ENCODE assay signal across 18 cellular contexts in genomic region chr10:69463886-69464285, GRCh38. TPM values are rescaled to one million over a fixed set of nuclear protein-coding genes. Genes with fewer than 3 reads are reported as not detected.
DNase-seq lines count a peak whose midpoint lies in the region; ATAC-seq and TF ChIP-seq lines count a peak whose summit lies in the region.
"Had no signal": no experiment of that assay in that cellular context is flagged by ENCODE, and none has a peak within 500 bp of the region (broad histone marks: within the 10 kb centered on the region; RNA-seq: fewer than 3 reads in every experiment).

No MANE protein-coding gene starts in this region.

- TF ChIP-seq EP300 in ovary (IDR thresholded peaks at IDR 0.05) (no peak), SK-N-SH (IDR thresholded peaks at IDR 0.05; ENCODE audit: borderline replicate concordance in 1 of 2, low read depth in 1 of 2, low read length in 1 of 2) (no peak)

- H3K4me2 ChIP-seq in SK-N-SH, result no peak overlapping the region

- no peak overlapping the region for H3K4me3 ChIP-seq in mucosa of stomach (ENCODE audit: low read length)
- H3K4me3 ChIP-seq in ovary, result no peak overlapping the region
- H3K4me3 ChIP-seq in SK-N-SH (ENCODE audit: low read depth in 2 of 2, low read length in 1 of 2), result no peak overlapping the region
- H3K4me3 ChIP-seq: MG63 had no signal

- H3K36me3 ChIP-seq in mucosa of stomach (ENCODE audit: control insufficient read depth, insufficient read depth, low read length), result no peaks in the 10 kb centered on the region
- no peaks in the 10 kb centered on the region for H3K36me3 ChIP-seq in ovary
- no peaks in the 10 kb centered on the region for H3K36me3 ChIP-seq in SK-N-SH (replicated peaks in 1 of 2; ENCODE audit: control insufficient read depth in 1 of 2, insufficient read depth in 2 of 2, low read length in 1 of 2)
- H3K36me3 ChIP-seq: MG63 had no signal

- H3K9ac ChIP-seq in mucosa of stomach (ENCODE audit: low read length) (peak overlapping the region; percentile 36), SK-N-SH (no peak overlapping the region)

- no peak overlapping the region for H2AFZ ChIP-seq in SK-N-SH (ENCODE audit: low read depth)

- no peaks in the 10 kb centered on the region for H4K20me1 ChIP-seq in SK-N-SH (ENCODE audit: insufficient read depth)

- H3K79me2 ChIP-seq in SK-N-SH (ENCODE audit: insufficient read depth), result no peaks in the 10 kb centered on the region

- 67 to 68% (median 68%) methylated on average over 6 of the region's 6 CpGs for WGBS in ovary, 3 donors
- 88% methylated on average over 5 of the region's 6 CpGs for WGBS in SK-N-SH (ENCODE audit: low lambda C conversion rate)

- DNase-seq in activated naive CD8-positive, alpha-beta T cell treated with anti-CD3 and anti-CD28 coated beads, Interleukin-2, amount 10 ng/mL, durations not matched to agents 7 days and 5 days, result no peak
- no peak for DNase-seq in activated naive CD8-positive, alpha-beta T cell treated with anti-CD3 and anti-CD28 coated beads, Interleukin-2, amount 50 U/mL, for 24 hours
- DNase-seq in ovary (no peak), SK-N-SH (no peak)
- DNase-seq: activated CD8-positive, alpha-beta memory T cell treated with anti-CD3 and anti-CD28 coated beads for 24 hours; CD4-positive, alpha-beta T cell; EL; HFFc6; MG63; NCI-H2029; NCI-H526; occipital lobe; PC-3 had no signal

- no peak for TF ChIP-seq POLR2A in ovary (IDR thresholded peaks at IDR 0.05)

- H3K27ac ChIP-seq in cingulate gyrus (ENCODE audit: low read depth, low read length) (peak overlapping the region; percentile 54), temporal lobe (ENCODE audit: low read depth, low read length) (peak overlapping the region; percentile 59), ovary (no peak overlapping the region), SK-N-SH (ENCODE audit: low read depth in 2 of 2, low read length in 1 of 2) (no peak overlapping the region)

- no peaks in the 10 kb centered on the region for H3K9me3 Mint-ChIP-seq in activated naive CD8-positive, alpha-beta T cell treated with anti-CD3 and anti-CD28 coated beads, Interleukin-2, amount 10 ng/mL, durations not matched to agents 7 days and 5 days
- H3K9me3 Mint-ChIP-seq in activated naive CD8-positive, alpha-beta T cell treated with anti-CD3 and anti-CD28 coated beads, Interleukin-2, amount 50 U/mL, for 24 hours, result no peaks in the 10 kb centered on the region
- H3K9me3 Mint-ChIP-seq: CD4-positive, alpha-beta T cell; HFFc6; stimulated activated memory B cell treated with anti-CD40 and anti-IgM and Interleukin-4, amounts not matched to agents 10 μg/mL and 1 μg/mL and 100 μg/mL, for 72 hours had no signal

- peak overlapping the region; percentile 49 for H3K4me3 Mint-ChIP-seq in activated naive CD8-positive, alpha-beta T cell treated with anti-CD3 and anti-CD28 coated beads, Interleukin-2, amount 10 ng/mL, durations not matched to agents 7 days and 5 days
- no peak overlapping the region for H3K4me3 Mint-ChIP-seq in activated naive CD8-positive, alpha-beta T cell treated with anti-CD3 and anti-CD28 coated beads, Interleukin-2, amount 50 U/mL, for 24 hours
- H3K4me3 Mint-ChIP-seq: CD4-positive, alpha-beta T cell; HFFc6; stimulated activated memory B cell treated with anti-CD40 and anti-IgM and Interleukin-4, amounts not matched to agents 10 μg/mL and 1 μg/mL and 100 μg/mL, for 72 hours had no signal

- no peaks in the 10 kb centered on the region for H3K27me3 Mint-ChIP-seq in activated naive CD8-positive, alpha-beta T cell treated with anti-CD3 and anti-CD28 coated beads, Interleukin-2, amount 10 ng/mL, durations not matched to agents 7 days and 5 days
- no peaks in the 10 kb centered on the region for H3K27me3 Mint-ChIP-seq in activated naive CD8-positive, alpha-beta T cell treated with anti-CD3 and anti-CD28 coated beads, Interleukin-2, amount 50 U/mL, for 24 hours
- H3K27me3 Mint-ChIP-seq: CD4-positive, alpha-beta T cell had no signal

- H3F3A ChIP-seq in SK-N-SH (replicated peaks; ENCODE audit: insufficient read depth), result no peaks in the 10 kb centered on the region

- no peak for ATAC-seq in activated naive CD8-positive, alpha-beta T cell treated with anti-CD3 and anti-CD28 coated beads, Interleukin-2, amount 10 ng/mL, durations not matched to agents 7 days and 5 days (ENCODE audit: low read depth)
- ATAC-seq in activated naive CD8-positive, alpha-beta T cell treated with anti-CD3 and anti-CD28 coated beads, Interleukin-2, amount 50 U/mL, for 24 hours, result no peak
- ATAC-seq in HG02973 (IDR thresholded peaks at IDR 0.05; ENCODE audit: unreplicated experiment), result no peak
- ATAC-seq: PC-3 had no signal

- TF ChIP-seq CTCF in ovary (IDR thresholded peaks at IDR 0.05) (no peak), SK-N-SH (IDR thresholded peaks at IDR 0.05) (no peak)

- intact Hi-C loops in ovary (cut with DNase I), result no loop called here

- no peaks in the 10 kb centered on the region for H3K9me3 ChIP-seq in mucosa of stomach (ENCODE audit: control insufficient read depth, low read length)
- no peaks in the 10 kb centered on the region for H3K9me3 ChIP-seq in ovary
- no peaks in the 10 kb centered on the region for H3K9me3 ChIP-seq in SK-N-SH
- H3K9me3 ChIP-seq: MG63 had no signal

- H3K4me1 ChIP-seq in mucosa of stomach (ENCODE audit: control insufficient read depth, insufficient read depth, low read length) (peaks cover 87% of the 10 kb centered on the region), ovary (ENCODE audit: insufficient read depth) (no peaks in the 10 kb centered on the region), SK-N-SH (ENCODE audit: control insufficient read depth in 1 of 2, insufficient read depth in 2 of 2, low read depth in 1 of 2, low read length in 1 of 2) (peaks cover 4 to 23% of the 10 kb centered on the region in 2 experiments; a peak in 2 of 4 replicates)

- H3K4me1 Mint-ChIP-seq in activated naive CD8-positive, alpha-beta T cell treated with anti-CD3 and anti-CD28 coated beads, Interleukin-2, amount 10 ng/mL, durations not matched to agents 7 days and 5 days, result peaks cover 56% of the 10 kb centered on the region
- H3K4me1 Mint-ChIP-seq in activated naive CD8-positive, alpha-beta T cell treated with anti-CD3 and anti-CD28 coated beads, Interleukin-2, amount 50 U/mL, for 24 hours, result peaks cover 17% of the 10 kb centered on the region

- TF ChIP-seq RAD21 in SK-N-SH (IDR thresholded peaks at IDR 0.05; ENCODE audit: low read length), result no peak

- CTCF ChIA-PET in SK-N-SH (lab: Yijun Ruan, JAX), result no interaction called here

- H3K9me2 ChIP-seq in SK-N-SH, result no peaks in the 10 kb centered on the region

- H3K36me3 Mint-ChIP-seq in activated naive CD8-positive, alpha-beta T cell treated with anti-CD3 and anti-CD28 coated beads, Interleukin-2, amount 10 ng/mL, durations not matched to agents 7 days and 5 days, result no peaks in the 10 kb centered on the region
- H3K36me3 Mint-ChIP-seq in activated naive CD8-positive, alpha-beta T cell treated with anti-CD3 and anti-CD28 coated beads, Interleukin-2, amount 50 U/mL, for 24 hours (ENCODE audit: low read depth), result no peaks in the 10 kb centered on the region
- H3K36me3 Mint-ChIP-seq: stimulated activated memory B cell treated with anti-CD40 and anti-IgM and Interleukin-4, amounts not matched to agents 10 μg/mL and 1 μg/mL and 100 μg/mL, for 72 hours had no signal

- peak overlapping the region; percentile 81 for H3K27ac Mint-ChIP-seq in activated naive CD8-positive, alpha-beta T cell treated with anti-CD3 and anti-CD28 coated beads, Interleukin-2, amount 10 ng/mL, durations not matched to agents 7 days and 5 days
- H3K27ac Mint-ChIP-seq in activated naive CD8-positive, alpha-beta T cell treated with anti-CD3 and anti-CD28 coated beads, Interleukin-2, amount 50 U/mL, for 24 hours, result no peak overlapping the region
- H3K27ac Mint-ChIP-seq: CD4-positive, alpha-beta T cell; HFFc6 had no signal

- POLR2A ChIA-PET in activated naive CD8-positive, alpha-beta T cell treated with anti-CD3 and anti-CD28 coated beads, Interleukin-2, amount 10 ng/mL, durations not matched to agents 7 days and 5 days (lab: Charles Lee), result no interaction called here
- POLR2A ChIA-PET in SK-N-SH (lab: Yijun Ruan, JAX), result no interaction called here

- H3K27me3 ChIP-seq in mucosa of stomach (ENCODE audit: control insufficient read depth, insufficient read depth, low read length), result no peaks in the 10 kb centered on the region
- no peaks in the 10 kb centered on the region for H3K27me3 ChIP-seq in ovary
- H3K27me3 ChIP-seq in SK-N-SH (ENCODE audit: insufficient read depth), result no peaks in the 10 kb centered on the region
- H3K27me3 ChIP-seq: MG63 had no signal

TF ChIP-seq in SK-N-SH, 30 proteins besides CTCF, POLR2A, EP300 and RAD21 (continues in another document):
- TF ChIP-seq ZBTB33 (IDR thresholded peaks at IDR 0.05; ENCODE audit: borderline replicate concordance, low read depth), result no peak
- no peak for TF ChIP-seq TAF1 (IDR thresholded peaks at IDR 0.05; ENCODE audit: borderline replicate concordance, low read depth, low read length)

RNA-seq across cellular contexts. Expression of gene TSPAN15, which starts 12.6 kb away (rescaled TPM):
- 1 to 10 TPM; 4.6 to 4.7 TPM for total RNA-seq in activated naive CD8-positive, alpha-beta T cell treated with anti-CD3 and anti-CD28 coated beads, Interleukin-2, amount 10 ng/mL, durations not matched to agents 7 days and 5 days
- total RNA-seq in temporal lobe (3.7 TPM), ovary (10 to 100 TPM in 3 of 7 donors, 1 to 10 TPM in 4; 2.8 to 13.7 (median 5.6) TPM)
- polyA plus RNA-seq in ovary (10 to 100 TPM in 1 of 2 donors, 1 to 10 TPM in 1; 5.1 to 13.7 TPM), SK-N-SH (2012; rRNA removed) (8.5 and 13.8 TPM in 2 replicates)
- 8.0 and 9.7 TPM in 2 replicates for polyA plus RNA-seq in SK-N-SH (2012; cell fraction: cytosol; rRNA removed)
- polyA plus RNA-seq in SK-N-SH (2012; cell fraction: nucleus; rRNA removed), result 7.3 and 8.3 TPM in 2 replicates

RNA-seq across cellular contexts. Expression of gene TACR2, which starts 47.2 kb away (rescaled TPM):
- not detected for total RNA-seq in activated naive CD8-positive, alpha-beta T cell treated with anti-CD3 and anti-CD28 coated beads, Interleukin-2, amount 10 ng/mL, durations not matched to agents 7 days and 5 days
- 0.49 TPM for total RNA-seq in temporal lobe
- 1 to 10 TPM; 1.0 to 6.2 (median 2.2) TPM for total RNA-seq in ovary
- polyA plus RNA-seq in ovary, result 1 to 10 TPM; 1.4 to 2.5 TPM
- polyA plus RNA-seq in SK-N-SH (2012; rRNA removed), result 0.02 and 0.05 TPM in 2 replicates
- polyA plus RNA-seq in SK-N-SH (2012; cell fraction: cytosol; rRNA removed), result 0.03 TPM in 1 of 2 replicates, not detected in the other
- polyA plus RNA-seq in SK-N-SH (2012; cell fraction: nucleus; rRNA removed), result not detected in 2 replicates
- total RNA-seq: CD4-positive, alpha-beta T cell; HFFc6 had no signal

Comparison
In these comparisons a context has a peak if more than half of its experiments do, and no peak if none do; other contexts are left out.
1. H3K27ac ChIP-seq: peak in cingulate gyrus (single experiment) and temporal lobe (single experiment); none in ovary (0 of 2) and SK-N-SH (0 of 2).